8 cellular contexts compared by ENCODE assay signal in genomic region chr7:99386584-99387238, GRCh38. TPM values are rescaled to one million over a fixed set of nuclear protein-coding genes. Genes with fewer than 3 reads are reported as not detected.
DNase-seq lines count a peak whose midpoint lies in the region; ATAC-seq, FAIRE-seq and TF ChIP-seq lines count a peak whose summit lies in the region.

No MANE protein-coding gene starts in this region.

- no peak overlapping the region for H3K27ac Mint-ChIP-seq in WTC11

- CTCF ChIA-PET in WTC11 (lab: Charles Lee), result interaction anchor here (0.9 to 2.0 kb wide), 3 partner anchors 12 to 21 kb away, joined by 4 to 10 read pairs (median 4); partner anchors contain the start of gene ARPC1B

- no peaks in the 10 kb centered on the region for H3K9me3 Mint-ChIP-seq in WTC11

- no peaks in the 10 kb centered on the region for H3K4me1 Mint-ChIP-seq in WTC11

- H3K79me2 ChIP-seq in DOHH2 (ENCODE audit: control insufficient read depth, low read length), result peaks cover 32% of the 10 kb centered on the region

- ATAC-seq in HG02798 (IDR thresholded peaks at IDR 0.05; ENCODE audit: poor library complexity, unreplicated experiment) (peak; percentile 32), WTC11 (peak; percentile 73), HG02588 (IDR thresholded peaks at IDR 0.05; ENCODE audit: unreplicated experiment) (no peak)

- H3K4me3 Mint-ChIP-seq in WTC11, result no peak overlapping the region

- TF ChIP-seq RAD21 in liver (IDR thresholded peaks at IDR 0.05), result peak; percentile 53 to 68

- H3K36me3 ChIP-seq in DOHH2 (ENCODE audit: control insufficient read depth, low read length), result peaks cover 78% of the 10 kb centered on the region
- peaks cover 4 to 34% (median 9%) of the 10 kb centered on the region in 4 donors for H3K36me3 ChIP-seq in liver (ENCODE audit: control insufficient read depth in 4 of 4, insufficient read depth in 3 of 4, low read depth in 1 of 4, low read length in 3 of 4)

- POLR2A ChIA-PET in WTC11 (lab: Charles Lee), result no interaction called here

- 93% methylated on average over 9 of the region's 9 CpGs for WGBS in liver

- H3K4me2 ChIP-seq in DOHH2 (ENCODE audit: low read length), result no peak overlapping the region

- H3K9ac ChIP-seq in liver (ENCODE audit: low read depth in 1 of 2, low read length in 2 of 2), result no peak overlapping the region

- peaks cover 17% of the 10 kb centered on the region for H3K36me3 Mint-ChIP-seq in WTC11

- H3K4me1 ChIP-seq in DOHH2 (ENCODE audit: control insufficient read depth, low read length), result peaks cover 24% of the 10 kb centered on the region
- H3K4me1 ChIP-seq in liver (ENCODE audit: control insufficient read depth in 4 of 4, insufficient read depth in 4 of 4, low read length in 3 of 4), result peaks cover 0 to 3% (median 2%) of the 10 kb centered on the region in 4 donors

- H3K27me3 ChIP-seq in DOHH2 (ENCODE audit: control insufficient read depth, low read length) (no peaks in the 10 kb centered on the region), liver (ENCODE audit: control insufficient read depth in 4 of 4, insufficient read depth in 4 of 4, low read length in 3 of 4) (no peaks in the 10 kb centered on the region)

- no peaks in the 10 kb centered on the region; the same call in 1 of the 2 replicates for H3F3A ChIP-seq in DOHH2 (ENCODE audit: control insufficient read depth, insufficient read depth)

- TF ChIP-seq CTCF in DOHH2 (IDR thresholded peaks at IDR 0.05; ENCODE audit: low read depth, low read length, poor library complexity, severe bottlenecking) (peak; percentile 69), WTC11 (IDR thresholded peaks at IDR 0.05) (no peak), liver (IDR thresholded peaks at IDR 0.05; ENCODE audit: low read depth, low read length, missing input control) (no peak)

- DNase-seq in WTC11 (ENCODE audit: low spot score) (no peak), KG1 (lab: John Stamatoyannopoulos, UW) (no peak), HuH-7.5 (ENCODE audit: low spot score) (no peak), frontal cortex (ENCODE audit: low spot score in 2 of 2) (no peak)

- H3K9me2 ChIP-seq in DOHH2 (replicated peaks; ENCODE audit: control insufficient read depth, low read length), result no peaks in the 10 kb centered on the region

- no peak for FAIRE-seq in frontal cortex (lab: Jason Lieb, UNC)

- H4K20me1 ChIP-seq in DOHH2 (ENCODE audit: control insufficient read depth, insufficient read depth, low read depth, low read length), result no peaks in the 10 kb centered on the region

- no peak overlapping the region for H3K27ac ChIP-seq in DOHH2 (ENCODE audit: low read depth, low read length)
- H3K27ac ChIP-seq in liver (ENCODE audit: low read depth in 1 of 2, low read length in 2 of 2), result no peak overlapping the region

- no peak overlapping the region for H3K4me3 ChIP-seq in DOHH2 (ENCODE audit: low read length)
- H3K4me3 ChIP-seq in liver (ENCODE audit: low read depth in 1 of 3, low read length in 3 of 3), result no peak overlapping the region

- no peaks in the 10 kb centered on the region for H3K27me3 Mint-ChIP-seq in WTC11 (ENCODE audit: low read depth)

- H3K9me3 ChIP-seq in DOHH2 (ENCODE audit: control insufficient read depth, insufficient read depth, low read length) (no peaks in the 10 kb centered on the region), liver (ENCODE audit: control insufficient read depth in 4 of 4, low read length in 3 of 4) (no peaks in the 10 kb centered on the region)

TF ChIP-seq in WTC11, 78 proteins besides CTCF, POLR2A, EP300 and RAD21:
- TF ChIP-seq SOX15 (CRISPR knock-in tag; IDR thresholded peaks at IDR 0.05) (no peak), ZNF138 (CRISPR knock-in tag; conservative IDR thresholded peaks at IDR 0.05) (no peak), GTF2I (CRISPR knock-in tag; conservative IDR thresholded peaks at IDR 0.05) (peak; percentile 85), NR3C1 (CRISPR knock-in tag; conservative IDR thresholded peaks at IDR 0.05; ENCODE audit: low read depth) (no peak), ZMAT4 (CRISPR knock-in tag; IDR thresholded peaks at IDR 0.05) (no peak), KAT7 (CRISPR knock-in tag; IDR thresholded peaks at IDR 0.05; ENCODE audit: borderline replicate concordance) (no peak)

TF ChIP-seq in liver, 16 proteins besides CTCF, POLR2A, EP300 and RAD21:
- TF ChIP-seq RXRA (IDR thresholded peaks at IDR 0.05), result no peak
- no peak for TF ChIP-seq NR2F2 (IDR thresholded peaks at IDR 0.05)
- TF ChIP-seq FOXA2 (IDR thresholded peaks at IDR 0.05), result no peak
- TF ChIP-seq ZBTB33 (IDR thresholded peaks at IDR 0.05), result no peak
- TF ChIP-seq GABPA (IDR thresholded peaks at IDR 0.05 in 1 of 2, conservative IDR thresholded peaks at IDR 0.05 in 1 of 2), result no peak
- TF ChIP-seq HNF4G (IDR thresholded peaks at IDR 0.05), result no peak
- no peak for TF ChIP-seq HNF4A (conservative IDR thresholded peaks at IDR 0.05)
- TF ChIP-seq FOXA1 (IDR thresholded peaks at IDR 0.05), result no peak
- no peak for TF ChIP-seq REST (IDR thresholded peaks at IDR 0.05)
- no peak for TF ChIP-seq EGR1 (IDR thresholded peaks at IDR 0.05; ENCODE audit: low read depth in 2 of 2)
- TF ChIP-seq MAX (IDR thresholded peaks at IDR 0.05), result no peak
- no peak for TF ChIP-seq SP1 (IDR thresholded peaks at IDR 0.05)
- no peak for TF ChIP-seq YY1 (IDR thresholded peaks at IDR 0.05)
- no peak for TF ChIP-seq ATF3 (IDR thresholded peaks at IDR 0.05)

RNA-seq across cellular contexts. Expression of gene ARPC1B, which starts 12.2 kb away (rescaled TPM):
- 63.3 to 70.2 TPM (median 66.2 TPM) in 3 replicates for total RNA-seq in WTC11 (2021)
- total RNA-seq in liver, result 100 to 1,000 TPM; 111 to 182 TPM
- polyA plus RNA-seq in liver, result 100 to 1,000 TPM in 1 of 2 donors, 10 to 100 TPM in 1; 43.9 to 112 TPM
- total RNA-seq in frontal cortex, result 15.1 TPM

RNA-seq across cellular contexts. Expression of gene PDAP1, which starts 21.7 kb away (rescaled TPM):
- total RNA-seq in WTC11 (2021) (157 to 177 TPM (median 160 TPM) in 3 replicates), liver (10 to 100 TPM; 11.6 to 48.5 TPM), frontal cortex (15.1 TPM)
- 10 to 100 TPM; 14.6 to 83.6 TPM for polyA plus RNA-seq in liver

RNA-seq across cellular contexts. Expression of gene BUD31, which starts 22.1 kb away (rescaled TPM):
- 98.4 to 99.5 TPM (median 98.7 TPM) in 3 replicates for total RNA-seq in WTC11 (2021)
- total RNA-seq in liver, result 10 to 100 TPM; 18.5 to 28.6 TPM
- polyA plus RNA-seq in liver, result 10 to 100 TPM; 35.4 to 55.9 TPM
- total RNA-seq in frontal cortex, result 68.5 TPM

RNA-seq across cellular contexts. Expression of gene PTCD1, which starts 51.9 kb away (rescaled TPM):
- total RNA-seq in WTC11 (2021), result 8.8 to 11.4 TPM (median 11.1 TPM) in 3 replicates
- 1 to 10 TPM; 4.2 to 4.3 TPM for total RNA-seq in liver
- polyA plus RNA-seq in liver, result 1 to 10 TPM; 3.1 to 3.5 TPM
- 5.7 TPM for total RNA-seq in frontal cortex

RNA-seq across cellular contexts. Expression of gene CPSF4, which starts 52.0 kb away (rescaled TPM):
- total RNA-seq in WTC11 (2021), result 79.1 to 109 TPM (median 85.8 TPM) in 3 replicates
- total RNA-seq in liver, result 10 to 100 TPM; 11.5 to 15.3 TPM
- polyA plus RNA-seq in liver, result 1 to 10 TPM; 7.1 to 9.6 TPM
- total RNA-seq in frontal cortex, result 19.6 TPM
